ENCODE assay signal across 8 cellular contexts in the genomic region with DNA sequence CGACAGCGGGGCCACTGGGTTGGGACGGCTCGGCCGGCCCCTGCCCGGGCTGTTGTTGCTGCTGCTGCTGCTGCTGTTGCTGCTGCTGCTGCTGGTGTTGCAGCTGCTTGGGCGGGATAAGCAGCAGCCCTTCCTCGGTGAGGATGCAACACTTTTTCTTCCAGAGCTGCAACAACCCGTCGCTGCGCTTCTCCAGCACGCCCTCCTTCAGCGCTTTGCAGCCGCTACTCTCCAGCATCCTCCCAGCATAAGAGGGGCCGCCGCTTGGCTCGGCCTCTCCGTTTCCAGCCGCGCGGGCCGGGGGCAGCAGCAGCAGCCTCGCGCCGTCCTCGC. TPM values are rescaled to one million over a fixed set of nuclear protein-coding genes. Genes with fewer than 3 reads are reported as not detected.
DNase-seq lines count a peak whose midpoint lies in the region; ATAC-seq and TF ChIP-seq lines count a peak whose summit lies in the region.

No MANE protein-coding gene starts in this region.

- H3K27ac Mint-ChIP-seq in CD8-positive, alpha-beta T cell, result peak overlapping the region; percentile 53

- CTCF ChIA-PET in CD8-positive, alpha-beta T cell (lab: Charles Lee), result interaction anchor here (0.6 to 2.4 kb wide), 9 partner anchors 10 to 700 kb away, joined by 3 to 11 read pairs (median 4); a partner anchor contains a TSS
- CTCF ChIA-PET in HEK293 (lab: Yijun Ruan, JAX), result interaction anchor here (0.6 to 5.0 kb wide), 11 partner anchors 10 to 547 kb away, joined by 3 to 43 read pairs (median 4); no protein-coding TSS in a partner anchor

- peaks cover 28% of the 10 kb centered on the region for H3K4me1 Mint-ChIP-seq in CD8-positive, alpha-beta T cell (ENCODE audit: low read depth)

- H3K79me2 ChIP-seq in SU-DHL-6 (ENCODE audit: insufficient read depth, low read length), result no peaks in the 10 kb centered on the region

- no peaks in the 10 kb centered on the region for H4K20me1 ChIP-seq in SU-DHL-6 (ENCODE audit: low read depth, low read length)

- POLR2A ChIA-PET in CD8-positive, alpha-beta T cell (lab: Charles Lee), result interaction anchor here (1.1 to 3.3 kb wide), 5 partner anchors 10 to 528 kb away, joined by 3 to 51 read pairs (median 7); a partner anchor contains a TSS
- POLR2A ChIA-PET in HEK293 (lab: Yijun Ruan, JAX), result interaction anchor here (0.8 to 1.8 kb wide), 18 partner anchors 9 to 528 kb away, joined by 3 to 9 read pairs (median 4); a partner anchor contains a TSS

- H3F3A ChIP-seq in SU-DHL-6 (ENCODE audit: insufficient read depth), result peaks cover 15% of the 10 kb centered on the region

- H3K4me3 Mint-ChIP-seq in CD8-positive, alpha-beta T cell, result peak overlapping the region; percentile 94

- peak overlapping the region; percentile 87 for H3K4me2 ChIP-seq in SU-DHL-6 (ENCODE audit: low read depth, low read length, poor library complexity, severe bottlenecking)

- peaks cover 20% of the 10 kb centered on the region for H3K4me1 ChIP-seq in CD8-positive, alpha-beta T cell (ENCODE audit: insufficient read depth, low read length)
- H3K4me1 ChIP-seq in HEK293 (ENCODE audit: control insufficient read depth, insufficient read depth, low read length) (no peaks in the 10 kb centered on the region; the same call in 1 of the 2 replicates), gastrocnemius medialis (peaks cover 8 to 20% of the 10 kb centered on the region in 2 donors)

- in situ Hi-C loops in gastrocnemius medialis (cut with MboI; ENCODE audit: low sequenced_read_pairs in 4 of 4) (loop anchor here in 3 of 4 donors (10.0 to 25.0 kb wide), 3 partner anchors 494 to 644 kb away; a partner anchor contains a TSS), GM13976 (cut with MboI; ENCODE audit: low sequenced_read_pairs, unreplicated experiment) (loop anchor here (25.0 kb wide), 1 partner anchor 694 kb away; a partner anchor contains a TSS)

- no peaks in the 10 kb centered on the region for H3K27me3 ChIP-seq in CD8-positive, alpha-beta T cell (ENCODE audit: insufficient read depth, low read length)
- H3K27me3 ChIP-seq in SU-DHL-6 (ENCODE audit: low read length) (no peaks in the 10 kb centered on the region), gastrocnemius medialis (peaks cover 0 to 40% (median 22%) of the 10 kb centered on the region in 3 donors)

- H3K27me3 Mint-ChIP-seq in CD8-positive, alpha-beta T cell (ENCODE audit: low read depth), result peaks cover 2% of the 10 kb centered on the region

- peak in 1 of 7 experiments; percentile 32 for DNase-seq in CD8-positive, alpha-beta T cell
- DNase-seq in fibroblast of villous mesenchyme (ENCODE audit: low read depth) (no peak), gastrocnemius medialis (no peak), GM13976 (ENCODE audit: low spot score) (no peak), ureter (ENCODE audit: low spot score) (no peak)

- peak; percentile 5 for ATAC-seq in CD8-positive, alpha-beta T cell
- ATAC-seq in gastrocnemius medialis (peak; percentile 4 to 7), GM18873 (IDR thresholded peaks at IDR 0.05; ENCODE audit: low FRiP score, unreplicated experiment) (no peak)

- H2AFZ ChIP-seq in SU-DHL-6 (ENCODE audit: low read depth, low read length, severe bottlenecking), result peak overlapping the region; percentile 96

- peaks cover 3% of the 10 kb centered on the region for H3K36me3 Mint-ChIP-seq in CD8-positive, alpha-beta T cell

- intact Hi-C loops in CD8-positive, alpha-beta T cell (cut with DNase I, micrococcal nuclease), result loop anchor here (1.0 to 10.0 kb wide), 10 partner anchors 11 to 549 kb away; a partner anchor contains a TSS
- intact Hi-C loops in gastrocnemius medialis (cut with DNase I; ENCODE audit: low total_unique reads), result loop anchor here (1.0 to 10.0 kb wide), 7 partner anchors 49 to 534 kb away; a partner anchor contains a TSS

- H3K27ac ChIP-seq in CD8-positive, alpha-beta T cell (ENCODE audit: low read depth, low read length), result peak overlapping the region; percentile 63
- H3K27ac ChIP-seq in HEK293 (ENCODE audit: extremely low read depth, low read depth, low read length) (peak overlapping the region; percentile 76; the same call in 1 of the 2 replicates), SU-DHL-6 (ENCODE audit: low read depth, low read length) (no peak overlapping the region), gastrocnemius medialis (peak overlapping the region; percentile 86 to 95 (median 92))

- H3K9me3 ChIP-seq in CD8-positive, alpha-beta T cell (ENCODE audit: low read length), result no peaks in the 10 kb centered on the region
- H3K9me3 ChIP-seq in HEK293 (ENCODE audit: control insufficient read depth, insufficient read depth, low read depth, low read length), result no peaks in the 10 kb centered on the region
- H3K9me3 ChIP-seq in SU-DHL-6 (ENCODE audit: insufficient read depth, low read length), result no peaks in the 10 kb centered on the region
- H3K9me3 ChIP-seq in gastrocnemius medialis, result no peaks in the 10 kb centered on the region

- H3K36me3 ChIP-seq in CD8-positive, alpha-beta T cell (ENCODE audit: insufficient read depth, low read length), result no peaks in the 10 kb centered on the region
- no peaks in the 10 kb centered on the region for H3K36me3 ChIP-seq in HEK293 (ENCODE audit: control insufficient read depth in 2 of 2, insufficient read depth in 1 of 2, low read length in 2 of 2)
- no peaks in the 10 kb centered on the region for H3K36me3 ChIP-seq in SU-DHL-6 (ENCODE audit: low read length)
- no peaks in the 10 kb centered on the region for H3K36me3 ChIP-seq in gastrocnemius medialis

- no peaks in the 10 kb centered on the region for H3K9me3 Mint-ChIP-seq in CD8-positive, alpha-beta T cell

- H3K4me3 ChIP-seq in CD8-positive, alpha-beta T cell (ENCODE audit: low read depth, low read length), result peak overlapping the region; percentile 81
- H3K4me3 ChIP-seq in HEK293 (ENCODE audit: low read depth, low read length) (peak overlapping the region; percentile 77), SU-DHL-6 (ENCODE audit: insufficient read depth, low read length, poor library complexity, severe bottlenecking) (peak overlapping the region; percentile 73), fibroblast of villous mesenchyme (ENCODE audit: low read depth, low read length) (peak overlapping the region; percentile 98), gastrocnemius medialis (peak overlapping the region; percentile 77 to 88 (median 85))

- H3K9ac ChIP-seq in SU-DHL-6 (ENCODE audit: low read length), result peak overlapping the region; percentile 77

- H3K9me2 ChIP-seq in SU-DHL-6 (replicated peaks; ENCODE audit: insufficient read depth, low read length), result no peaks in the 10 kb centered on the region

- TF ChIP-seq POLR2A in gastrocnemius medialis (IDR thresholded peaks at IDR 0.05), result no peak

- no peak for TF ChIP-seq CTCF in CD8-positive, alpha-beta T cell (IDR thresholded peaks at IDR 0.05)
- TF ChIP-seq CTCF in HEK293 (tag by site-specific recombination; IDR thresholded peaks at IDR 0.05) (no peak), SU-DHL-6 (IDR thresholded peaks at IDR 0.05; ENCODE audit: insufficient read depth, low read length, poor library complexity, severe bottlenecking) (no peak), fibroblast of villous mesenchyme (IDR thresholded peaks at IDR 0.05; ENCODE audit: insufficient read depth, low read depth, low read length) (no peak), gastrocnemius medialis (IDR thresholded peaks at IDR 0.05 in 4 of 5, conservative IDR thresholded peaks at IDR 0.05 in 1 of 5) (no peak), GM13976 (IDR thresholded peaks at IDR 0.05; ENCODE audit: borderline replicate concordance, control extremely low read depth, extremely low read depth, insufficient read depth, missing control alignments) (no peak)

TF ChIP-seq in HEK293, 187 proteins besides CTCF, POLR2A, EP300 and RAD21:
- TF ChIP-seq, protein P1, sequence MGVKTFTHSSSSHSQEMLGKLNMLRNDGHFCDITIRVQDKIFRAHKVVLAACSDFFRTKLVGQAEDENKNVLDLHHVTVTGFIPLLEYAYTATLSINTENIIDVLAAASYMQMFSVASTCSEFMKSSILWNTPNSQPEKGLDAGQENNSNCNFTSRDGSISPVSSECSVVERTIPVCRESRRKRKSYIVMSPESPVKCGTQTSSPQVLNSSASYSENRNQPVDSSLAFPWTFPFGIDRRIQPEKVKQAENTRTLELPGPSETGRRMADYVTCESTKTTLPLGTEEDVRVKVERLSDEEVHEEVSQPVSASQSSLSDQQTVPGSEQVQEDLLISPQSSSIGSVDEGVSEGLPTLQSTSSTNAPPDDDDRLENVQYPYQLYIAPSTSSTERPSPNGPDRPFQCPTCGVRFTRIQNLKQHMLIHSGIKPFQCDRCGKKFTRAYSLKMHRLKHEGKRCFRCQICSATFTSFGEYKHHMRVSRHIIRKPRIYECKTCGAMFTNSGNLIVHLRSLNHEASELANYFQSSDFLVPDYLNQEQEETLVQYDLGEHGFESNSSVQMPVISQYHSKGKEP (tag by site-specific recombination; IDR thresholded peaks at IDR 0.05), result peak; percentile 79
- no peak for TF ChIP-seq ZNF600 (tag by site-specific recombination; IDR thresholded peaks at IDR 0.05)
- TF ChIP-seq ZNF341 (tag by site-specific recombination; IDR thresholded peaks at IDR 0.05; ENCODE audit: low read depth), result peak; percentile 65
- no peak for TF ChIP-seq ZNF571 (tag by site-specific recombination; IDR thresholded peaks at IDR 0.05)
- 0 out of 2 replicates have a peak, but pooled peaks have one; percentile 3 for TF ChIP-seq ZBTB17 (tag by site-specific recombination; IDR thresholded peaks at IDR 0.05)
- no peak for TF ChIP-seq RBAK (tag by site-specific recombination; IDR thresholded peaks at IDR 0.05)
- no peak for TF ChIP-seq ZNF423 (tag by site-specific recombination; IDR thresholded peaks at IDR 0.05)

RNA-seq across cellular contexts. Expression of a gene that starts 0.5 kb away (rescaled TPM):
- total RNA-seq in CD8-positive, alpha-beta T cell, result 1 to 10 TPM; 5.6 to 5.8 TPM
- total RNA-seq in fibroblast of villous mesenchyme (68.3 and 70.4 TPM in 2 replicates), gastrocnemius medialis (10 to 100 TPM in 2 of 4 donors, 1 to 10 TPM in 2; 2.4 to 32.7 (median 7.9) TPM), ureter (10.7 TPM)

RNA-seq across cellular contexts. Expression of a gene that starts 53.4 kb away (rescaled TPM):
- 100 to 1,000 TPM; 581 to 618 TPM for total RNA-seq in CD8-positive, alpha-beta T cell
- total RNA-seq in fibroblast of villous mesenchyme (188 and 233 TPM in 2 replicates), gastrocnemius medialis (100 to 1,000 TPM; 336 to 660 (median 421) TPM), ureter (329 TPM)
